In genomic region chr2:209209943-209210342, GRCh38 we compare ENCODE assay signal across 15 cellular contexts.
DNase-seq lines count a peak whose midpoint lies in the region; ATAC-seq, FAIRE-seq and TF ChIP-seq lines count a peak whose summit lies in the region.
"Had no signal": no experiment of that assay in that cellular context is flagged by ENCODE, and none has a peak within 500 bp of the region (broad histone marks: within the 10 kb centered on the region; RNA-seq: fewer than 3 reads in every experiment).

No MANE protein-coding gene starts in this region.

- DNase-seq in HepG2 (ENCODE audit: low spot score) (no peak), right lobe of liver (no peak), WTC11 (ENCODE audit: low spot score) (no peak)
- DNase-seq in activated naive CD4-positive, alpha-beta T cell treated with anti-CD3 and anti-CD28 coated beads, Interleukin-2, amount 50 U/mL, for 72 hours (ENCODE audit: low spot score in 2 of 2) = no peak
- DNase-seq: Caco-2, DND-41, GF-D8, Karpas-422 had no signal

- H4K20me1 ChIP-seq in HepG2 (ENCODE audit: insufficient read depth, low read length) = no peaks in the 10 kb centered on the region

- H3K27ac Mint-ChIP-seq in WTC11 = no peak overlapping the region
- no peak overlapping the region for H3K27ac Mint-ChIP-seq in activated naive CD4-positive, alpha-beta T cell treated with anti-CD3 and anti-CD28 coated beads, Interleukin-2, amount 50 U/mL, for 72 hours
- H3K27ac Mint-ChIP-seq: B cell; CD4-positive, alpha-beta memory T cell had no signal

- FAIRE-seq in HepG2 (lab: Jason Lieb, UNC) = no peak
- FAIRE-seq: A204.1 had no signal

- peak; percentile 50 for ATAC-seq in HepG2
- no peak for ATAC-seq in right lobe of liver
- peak; percentile 52 for ATAC-seq in WTC11
- no peak for ATAC-seq in activated naive CD4-positive, alpha-beta T cell treated with anti-CD3 and anti-CD28 coated beads, Interleukin-2, amount 50 U/mL, for 72 hours
- no peak for ATAC-seq in HG03280 (IDR thresholded peaks at IDR 0.05; ENCODE audit: unreplicated experiment)
- no peak for ATAC-seq in GM18511 (IDR thresholded peaks at IDR 0.05; ENCODE audit: unreplicated experiment)

- H3K4me3 Mint-ChIP-seq in WTC11 = no peak overlapping the region
- H3K4me3 Mint-ChIP-seq: B cell; CD4-positive, alpha-beta memory T cell had no signal

- TF ChIP-seq POLR2A in HepG2 (IDR thresholded peaks at IDR 0.05; ENCODE audit: insufficient read depth in 1 of 2, low read depth in 2 of 2, low read length in 2 of 2) (no peak), right lobe of liver (IDR thresholded peaks at IDR 0.05) (no peak)

- no peak overlapping the region for H2AFZ ChIP-seq in HepG2 (ENCODE audit: low read length)

- POLR2A ChIA-PET in HepG2 (lab: Yijun Ruan, JAX) = no interaction called here
- POLR2A ChIA-PET in WTC11 (lab: Charles Lee) = no interaction called here

- WGBS in HepG2 (ENCODE audit: low lambda C conversion rate) = 14% methylated on average over 3 of the region's 4 CpGs
- no CpG with 5 or more reads among the region's 4 CpGs for WGBS in right lobe of liver (ENCODE audit: insufficient coverage, low coverage, low lambda C conversion rate, missing lambda C conversion rate)

- H3K27me3 ChIP-seq in HepG2 (ENCODE audit: control insufficient read depth in 1 of 2, insufficient read depth in 2 of 2, low read length in 2 of 2) = no peaks in the 10 kb centered on the region
- no peaks in the 10 kb centered on the region for H3K27me3 ChIP-seq in right lobe of liver
- H3K27me3 ChIP-seq in iPS-15b (ENCODE audit: control insufficient read depth, insufficient read depth, low read length) = no peaks in the 10 kb centered on the region

- no peaks in the 10 kb centered on the region for H3K9me3 ChIP-seq in HepG2 (ENCODE audit: low read length)
- no peaks in the 10 kb centered on the region for H3K9me3 ChIP-seq in right lobe of liver
- H3K9me3 ChIP-seq in iPS-15b (ENCODE audit: control insufficient read depth, insufficient read depth, low read length) = no peaks in the 10 kb centered on the region
- H3K9me3 ChIP-seq: Caco-2 had no signal

- H3K9me3 Mint-ChIP-seq in WTC11 = peaks cover 5% of the 10 kb centered on the region; the same call in 1 of the 2 replicates
- no peaks in the 10 kb centered on the region for H3K9me3 Mint-ChIP-seq in activated naive CD4-positive, alpha-beta T cell treated with anti-CD3 and anti-CD28 coated beads, Interleukin-2, amount 50 U/mL, for 72 hours

- in situ Hi-C loops in HepG2 (cut with HindIII; ENCODE audit: extremely low pct_ligation_motif_present, low pct_unique_long_range_greater_than_20kb) = loop anchor here (10.0 kb wide), 1 partner anchor 745 kb away; no protein-coding TSS in a partner anchor

- H3K9ac ChIP-seq in HepG2 (ENCODE audit: insufficient read depth, low read depth, low read length) = no peak overlapping the region
- no peak overlapping the region for H3K9ac ChIP-seq in iPS-15b (ENCODE audit: low read depth, low read length)

- CTCF ChIA-PET in HepG2 (lab: Yijun Ruan, JAX; ENCODE audit: low intra/inter-chr PET ratio, low total read pairs) = no interaction called here
- CTCF ChIA-PET in WTC11 (lab: Charles Lee) = interaction anchor here (0.9 to 1.0 kb wide), 2 partner anchors 86 to 390 kb away, joined by 3 to 5 read pairs; no protein-coding TSS in a partner anchor

- TF ChIP-seq RAD21 in HepG2 (CRISPR knock-in tag; IDR thresholded peaks at IDR 0.05) = no peak

- H3K27ac ChIP-seq in HepG2 (ENCODE audit: extremely low read length, insufficient read depth, low read length) = no peak overlapping the region
- no peak overlapping the region for H3K27ac ChIP-seq in right lobe of liver
- H3K27ac ChIP-seq: C4-2B had no signal

- H3K27me3 Mint-ChIP-seq in WTC11 (ENCODE audit: low read depth) = no peaks in the 10 kb centered on the region; the same call in 1 of the 2 replicates
- H3K27me3 Mint-ChIP-seq: B cell; CD4-positive, alpha-beta memory T cell had no signal

- intact Hi-C loops in HepG2 (cut with micrococcal nuclease; ENCODE audit: unreplicated experiment) (no loop called here), right lobe of liver (cut with DNase I) (no loop called here)

- TF ChIP-seq EP300 in HepG2 (IDR thresholded peaks at IDR 0.05; ENCODE audit: low read depth in 2 of 2, low read length in 2 of 2) = no peak
- no peak for TF ChIP-seq EP300 in HepG2 (CRISPR knock-in tag; IDR thresholded peaks at IDR 0.05; ENCODE audit: borderline replicate concordance)

- H3K36me3 ChIP-seq in HepG2 (replicated peaks in 1 of 2; ENCODE audit: control insufficient read depth in 1 of 2, insufficient read depth in 2 of 2, low read length in 2 of 2) (no peaks in the 10 kb centered on the region), right lobe of liver (no peaks in the 10 kb centered on the region), iPS-15b (ENCODE audit: control insufficient read depth, insufficient read depth, low read length) (no peaks in the 10 kb centered on the region)

- H3K79me2 ChIP-seq in HepG2 (ENCODE audit: insufficient read depth, low read length) = no peaks in the 10 kb centered on the region

- H3K4me2 ChIP-seq in HepG2 (ENCODE audit: low read depth, low read length) = no peak overlapping the region

- H3K36me3 Mint-ChIP-seq in WTC11 = no peaks in the 10 kb centered on the region
- no peaks in the 10 kb centered on the region for H3K36me3 Mint-ChIP-seq in activated naive CD4-positive, alpha-beta T cell treated with anti-CD3 and anti-CD28 coated beads, Interleukin-2, amount 50 U/mL, for 72 hours
- H3K36me3 Mint-ChIP-seq: CD4-positive, alpha-beta memory T cell had no signal

- TF ChIP-seq CTCF in HepG2 (CRISPR knock-in tag; IDR thresholded peaks at IDR 0.05) = no peak
- TF ChIP-seq CTCF in right lobe of liver (IDR thresholded peaks at IDR 0.05) = no peak
- TF ChIP-seq CTCF in WTC11 (IDR thresholded peaks at IDR 0.05) = no peak

- H3K4me1 Mint-ChIP-seq in WTC11 = peaks cover 26% of the 10 kb centered on the region
- H3K4me1 Mint-ChIP-seq: B cell had no signal

- no TSS peak for BruUV-seq in HepG2 (replicated peaks; lab: Mats Ljungman, UMichigan)

- no peaks in the 10 kb centered on the region for H3K4me1 ChIP-seq in HepG2 (ENCODE audit: insufficient read depth, low read length)
- H3K4me1 ChIP-seq in right lobe of liver = no peaks in the 10 kb centered on the region
- no peaks in the 10 kb centered on the region for H3K4me1 ChIP-seq in iPS-15b (ENCODE audit: control insufficient read depth, insufficient read depth, low read length)
- H3K4me1 ChIP-seq: Caco-2 had no signal

- no peak overlapping the region for H3K4me3 ChIP-seq in HepG2 (replicated peaks in 1 of 3; ENCODE audit: insufficient read depth in 1 of 3, low read depth in 2 of 3, low read length in 3 of 3)
- H3K4me3 ChIP-seq in right lobe of liver = no peak overlapping the region
- peak overlapping the region; percentile 56 for H3K4me3 ChIP-seq in iPS-15b (ENCODE audit: low read depth, low read length)

TF ChIP-seq in HepG2, 621 proteins besides CTCF, POLR2A, EP300 and RAD21:
- TF ChIP-seq NR2F1 (CRISPR knock-in tag; IDR thresholded peaks at IDR 0.05) (no peak), ZNF883 (CRISPR knock-in tag; IDR thresholded peaks at IDR 0.05; ENCODE audit: not compliant biosample characterization) (no peak), YEATS2 (CRISPR knock-in tag; IDR thresholded peaks at IDR 0.05; ENCODE audit: borderline replicate concordance) (no peak)

TF ChIP-seq in WTC11, 78 proteins besides CTCF, POLR2A, EP300 and RAD21:
- TF ChIP-seq JAZF1 (CRISPR knock-in tag; IDR thresholded peaks at IDR 0.05) = no peak
- TF ChIP-seq, protein P1, sequence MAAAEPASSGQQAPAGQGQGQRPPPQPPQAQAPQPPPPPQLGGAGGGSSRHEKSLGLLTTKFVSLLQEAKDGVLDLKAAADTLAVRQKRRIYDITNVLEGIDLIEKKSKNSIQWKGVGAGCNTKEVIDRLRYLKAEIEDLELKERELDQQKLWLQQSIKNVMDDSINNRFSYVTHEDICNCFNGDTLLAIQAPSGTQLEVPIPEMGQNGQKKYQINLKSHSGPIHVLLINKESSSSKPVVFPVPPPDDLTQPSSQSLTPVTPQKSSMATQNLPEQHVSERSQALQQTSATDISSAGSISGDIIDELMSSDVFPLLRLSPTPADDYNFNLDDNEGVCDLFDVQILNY (CRISPR knock-in tag; IDR thresholded peaks at IDR 0.05) = no peak
- no peak for TF ChIP-seq ZNF416 (CRISPR knock-in tag; IDR thresholded peaks at IDR 0.05)
TF ChIP-seq in WTC11: peak in this region for 0.

Comparison
In these comparisons a context has a peak if more than half of its experiments do, and no peak if none do; other contexts are left out.
1. ATAC-seq: peak in HepG2 (single experiment) and WTC11 (single experiment); none in right lobe of liver (0 of 4), activated naive CD4-positive, alpha-beta T cell treated with anti-CD3 and anti-CD28 coated beads, Interleukin-2, amount 50 U/mL, for 72 hours (0 of 2), HG03280 (single experiment) and GM18511 (single experiment).